In the genomic region with DNA sequence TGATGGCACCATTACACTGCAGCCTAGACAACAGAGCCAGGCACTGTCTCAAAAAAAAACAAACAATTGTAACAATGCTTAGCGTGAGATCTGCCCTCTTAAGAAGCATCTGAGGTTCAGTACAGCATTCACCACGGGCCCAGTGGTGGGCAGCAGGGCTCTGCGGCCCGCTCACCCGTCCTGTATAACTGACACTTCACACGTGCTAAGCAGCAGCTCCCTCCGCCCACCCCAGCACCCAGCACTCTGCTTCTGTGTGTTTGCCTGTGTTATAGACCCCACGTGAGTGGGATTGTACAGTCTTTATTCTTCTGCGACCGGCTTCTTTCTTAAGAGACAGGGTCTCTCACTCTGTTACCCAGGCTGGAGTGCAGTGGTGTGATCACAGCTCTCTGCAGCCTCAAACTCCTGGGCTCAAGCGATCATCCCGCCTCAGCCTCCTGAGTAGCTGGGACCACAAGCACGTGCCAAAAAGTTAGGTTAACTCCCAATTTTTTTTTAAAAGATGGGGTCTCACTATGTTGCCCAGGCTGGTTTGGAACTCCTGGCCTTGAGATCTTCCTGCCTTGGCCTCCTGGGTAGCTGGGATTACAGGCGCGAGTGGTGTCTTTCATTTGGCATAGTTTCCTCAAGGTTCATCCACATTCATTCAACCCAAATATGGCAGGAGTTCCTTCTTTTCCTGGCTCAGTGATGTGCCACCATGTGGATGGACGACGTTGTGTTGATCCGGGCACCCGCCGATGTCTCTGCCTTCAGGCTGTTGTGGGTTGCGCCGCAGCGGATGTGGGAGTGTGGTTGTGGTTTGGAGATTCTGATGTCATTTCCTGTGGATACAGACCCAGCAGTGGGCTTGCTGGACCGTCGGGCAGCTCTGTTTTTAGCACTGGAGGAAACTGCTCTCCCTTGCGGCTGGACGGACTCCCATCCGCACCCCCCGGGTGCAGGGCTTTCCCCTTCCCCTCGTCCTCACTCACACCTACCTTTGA, we compare ENCODE assay signal across 1 cellular context.
TF ChIP-seq lines count a peak whose summit lies in the region.

No MANE protein-coding gene starts in this region.

TF ChIP-seq in GM12878, 131 proteins besides CTCF, POLR2A, EP300 and RAD21 (continued from another document):
- TF ChIP-seq MEF2B (IDR thresholded peaks at IDR 0.05; ENCODE audit: partially characterized antibody, poor library complexity, severe bottlenecking): no peak
- TF ChIP-seq POLR2AphosphoS2 (IDR thresholded peaks at IDR 0.05; ENCODE audit: low read depth, low read length): no peak
- TF ChIP-seq BRCA1 (IDR thresholded peaks at IDR 0.05; ENCODE audit: low read depth, low read length): no peak
- peak; percentile 45; the same call in 1 of the 2 replicates for TF ChIP-seq YY1 (IDR thresholded peaks at IDR 0.05; ENCODE audit: low read depth, low read length)
- no peak for TF ChIP-seq CEBPB (IDR thresholded peaks at IDR 0.05; ENCODE audit: borderline replicate concordance in 1 of 2, low read depth in 2 of 2, low read length in 2 of 2)
- TF ChIP-seq, protein P1, sequence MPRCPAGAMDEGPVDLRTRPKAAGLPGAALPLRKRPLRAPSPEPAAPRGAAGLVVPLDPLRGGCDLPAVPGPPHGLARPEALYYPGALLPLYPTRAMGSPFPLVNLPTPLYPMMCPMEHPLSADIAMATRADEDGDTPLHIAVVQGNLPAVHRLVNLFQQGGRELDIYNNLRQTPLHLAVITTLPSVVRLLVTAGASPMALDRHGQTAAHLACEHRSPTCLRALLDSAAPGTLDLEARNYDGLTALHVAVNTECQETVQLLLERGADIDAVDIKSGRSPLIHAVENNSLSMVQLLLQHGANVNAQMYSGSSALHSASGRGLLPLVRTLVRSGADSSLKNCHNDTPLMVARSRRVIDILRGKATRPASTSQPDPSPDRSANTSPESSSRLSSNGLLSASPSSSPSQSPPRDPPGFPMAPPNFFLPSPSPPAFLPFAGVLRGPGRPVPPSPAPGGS (IDR thresholded peaks at IDR 0.05; ENCODE audit: borderline replicate concordance, insufficient read depth, low read depth, low read length, poor library complexity, severe bottlenecking): peak; percentile 71
- TF ChIP-seq MEF2A (IDR thresholded peaks at IDR 0.05; ENCODE audit: insufficient read depth, low read depth, low read length): peak; percentile 67; the same call in 1 of the 2 replicates
- peak; percentile 57; the same call in 1 of the 2 replicates for TF ChIP-seq TBL1XR1 (IDR thresholded peaks at IDR 0.05; ENCODE audit: low read depth, low read length)
- peak; percentile 56 for TF ChIP-seq SP1 (IDR thresholded peaks at IDR 0.05; ENCODE audit: low read depth, low read length)
- TF ChIP-seq PAX8 (IDR thresholded peaks at IDR 0.05): no peak
- no peak for TF ChIP-seq SMAD1 (IDR thresholded peaks at IDR 0.05; ENCODE audit: low read depth, partially characterized antibody)
- TF ChIP-seq, protein P2, sequence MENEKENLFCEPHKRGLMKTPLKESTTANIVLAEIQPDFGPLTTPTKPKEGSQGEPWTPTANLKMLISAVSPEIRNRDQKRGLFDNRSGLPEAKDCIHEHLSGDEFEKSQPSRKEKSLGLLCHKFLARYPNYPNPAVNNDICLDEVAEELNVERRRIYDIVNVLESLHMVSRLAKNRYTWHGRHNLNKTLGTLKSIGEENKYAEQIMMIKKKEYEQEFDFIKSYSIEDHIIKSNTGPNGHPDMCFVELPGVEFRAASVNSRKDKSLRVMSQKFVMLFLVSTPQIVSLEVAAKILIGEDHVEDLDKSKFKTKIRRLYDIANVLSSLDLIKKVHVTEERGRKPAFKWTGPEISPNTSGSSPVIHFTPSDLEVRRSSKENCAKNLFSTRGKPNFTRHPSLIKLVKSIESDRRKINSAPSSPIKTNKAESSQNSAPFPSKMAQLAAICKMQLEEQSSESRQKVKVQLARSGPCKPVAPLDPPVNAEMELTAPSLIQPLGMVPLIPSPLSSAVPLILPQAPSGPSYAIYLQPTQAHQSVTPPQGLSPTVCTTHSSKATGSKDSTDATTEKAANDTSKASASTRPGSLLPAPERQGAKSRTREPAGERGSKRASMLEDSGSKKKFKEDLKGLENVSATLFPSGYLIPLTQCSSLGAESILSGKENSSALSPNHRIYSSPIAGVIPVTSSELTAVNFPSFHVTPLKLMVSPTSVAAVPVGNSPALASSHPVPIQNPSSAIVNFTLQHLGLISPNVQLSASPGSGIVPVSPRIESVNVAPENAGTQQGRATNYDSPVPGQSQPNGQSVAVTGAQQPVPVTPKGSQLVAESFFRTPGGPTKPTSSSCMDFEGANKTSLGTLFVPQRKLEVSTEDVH (IDR thresholded peaks at IDR 0.05; ENCODE audit: low read depth, partially characterized antibody): no peak
- peak; percentile 78; the same call in 1 of the 2 replicates for TF ChIP-seq GABPA (IDR thresholded peaks at IDR 0.05; ENCODE audit: low read depth)
- TF ChIP-seq RFX5 (IDR thresholded peaks at IDR 0.05; ENCODE audit: low read depth, low read length): peak; percentile 37; the same call in 1 of the 2 replicates
- TF ChIP-seq, protein P3, sequence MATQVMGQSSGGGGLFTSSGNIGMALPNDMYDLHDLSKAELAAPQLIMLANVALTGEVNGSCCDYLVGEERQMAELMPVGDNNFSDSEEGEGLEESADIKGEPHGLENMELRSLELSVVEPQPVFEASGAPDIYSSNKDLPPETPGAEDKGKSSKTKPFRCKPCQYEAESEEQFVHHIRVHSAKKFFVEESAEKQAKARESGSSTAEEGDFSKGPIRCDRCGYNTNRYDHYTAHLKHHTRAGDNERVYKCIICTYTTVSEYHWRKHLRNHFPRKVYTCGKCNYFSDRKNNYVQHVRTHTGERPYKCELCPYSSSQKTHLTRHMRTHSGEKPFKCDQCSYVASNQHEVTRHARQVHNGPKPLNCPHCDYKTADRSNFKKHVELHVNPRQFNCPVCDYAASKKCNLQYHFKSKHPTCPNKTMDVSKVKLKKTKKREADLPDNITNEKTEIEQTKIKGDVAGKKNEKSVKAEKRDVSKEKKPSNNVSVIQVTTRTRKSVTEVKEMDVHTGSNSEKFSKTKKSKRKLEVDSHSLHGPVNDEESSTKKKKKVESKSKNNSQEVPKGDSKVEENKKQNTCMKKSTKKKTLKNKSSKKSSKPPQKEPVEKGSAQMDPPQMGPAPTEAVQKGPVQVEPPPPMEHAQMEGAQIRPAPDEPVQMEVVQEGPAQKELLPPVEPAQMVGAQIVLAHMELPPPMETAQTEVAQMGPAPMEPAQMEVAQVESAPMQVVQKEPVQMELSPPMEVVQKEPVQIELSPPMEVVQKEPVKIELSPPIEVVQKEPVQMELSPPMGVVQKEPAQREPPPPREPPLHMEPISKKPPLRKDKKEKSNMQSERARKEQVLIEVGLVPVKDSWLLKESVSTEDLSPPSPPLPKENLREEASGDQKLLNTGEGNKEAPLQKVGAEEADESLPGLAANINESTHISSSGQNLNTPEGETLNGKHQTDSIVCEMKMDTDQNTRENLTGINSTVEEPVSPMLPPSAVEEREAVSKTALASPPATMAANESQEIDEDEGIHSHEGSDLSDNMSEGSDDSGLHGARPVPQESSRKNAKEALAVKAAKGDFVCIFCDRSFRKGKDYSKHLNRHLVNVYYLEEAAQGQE (IDR thresholded peaks at IDR 0.05; ENCODE audit: low read depth, low read length): peak; percentile 54; the same call in 1 of the 2 replicates
- TF ChIP-seq ZNF24 (IDR thresholded peaks at IDR 0.05): no peak
- TF ChIP-seq TCF3 (IDR thresholded peaks at IDR 0.05; ENCODE audit: borderline replicate concordance, insufficient read depth, low read depth, low read length): no peak
- TF ChIP-seq MYB (IDR thresholded peaks at IDR 0.05; ENCODE audit: borderline replicate concordance, low read depth, low read length): no peak
- TF ChIP-seq IRF4 (IDR thresholded peaks at IDR 0.05; ENCODE audit: low read depth, low read length): peak; percentile 63; the same call in 1 of the 2 replicates
- TF ChIP-seq, protein P4, sequence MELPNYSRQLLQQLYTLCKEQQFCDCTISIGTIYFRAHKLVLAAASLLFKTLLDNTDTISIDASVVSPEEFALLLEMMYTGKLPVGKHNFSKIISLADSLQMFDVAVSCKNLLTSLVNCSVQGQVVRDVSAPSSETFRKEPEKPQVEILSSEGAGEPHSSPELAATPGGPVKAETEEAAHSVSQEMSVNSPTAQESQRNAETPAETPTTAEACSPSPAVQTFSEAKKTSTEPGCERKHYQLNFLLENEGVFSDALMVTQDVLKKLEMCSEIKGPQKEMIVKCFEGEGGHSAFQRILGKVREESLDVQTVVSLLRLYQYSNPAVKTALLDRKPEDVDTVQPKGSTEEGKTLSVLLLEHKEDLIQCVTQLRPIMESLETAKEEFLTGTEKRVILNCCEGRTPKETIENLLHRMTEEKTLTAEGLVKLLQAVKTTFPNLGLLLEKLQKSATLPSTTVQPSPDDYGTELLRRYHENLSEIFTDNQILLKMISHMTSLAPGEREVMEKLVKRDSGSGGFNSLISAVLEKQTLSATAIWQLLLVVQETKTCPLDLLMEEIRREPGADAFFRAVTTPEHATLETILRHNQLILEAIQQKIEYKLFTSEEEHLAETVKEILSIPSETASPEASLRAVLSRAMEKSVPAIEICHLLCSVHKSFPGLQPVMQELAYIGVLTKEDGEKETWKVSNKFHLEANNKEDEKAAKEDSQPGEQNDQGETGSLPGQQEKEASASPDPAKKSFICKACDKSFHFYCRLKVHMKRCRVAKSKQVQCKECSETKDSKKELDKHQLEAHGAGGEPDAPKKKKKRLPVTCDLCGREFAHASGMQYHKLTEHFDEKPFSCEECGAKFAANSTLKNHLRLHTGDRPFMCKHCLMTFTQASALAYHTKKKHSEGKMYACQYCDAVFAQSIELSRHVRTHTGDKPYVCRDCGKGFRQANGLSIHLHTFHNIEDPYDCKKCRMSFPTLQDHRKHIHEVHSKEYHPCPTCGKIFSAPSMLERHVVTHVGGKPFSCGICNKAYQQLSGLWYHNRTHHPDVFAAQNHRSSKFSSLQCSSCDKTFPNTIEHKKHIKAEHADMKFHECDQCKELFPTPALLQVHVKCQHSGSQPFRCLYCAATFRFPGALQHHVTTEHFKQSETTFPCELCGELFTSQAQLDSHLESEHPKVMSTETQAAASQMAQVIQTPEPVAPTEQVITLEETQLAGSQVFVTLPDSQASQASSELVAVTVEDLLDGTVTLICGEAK (IDR thresholded peaks at IDR 0.05; ENCODE audit: borderline replicate concordance): peak; percentile 68; the same call in 1 of the 2 replicates
- TF ChIP-seq RBBP5 (conservative IDR thresholded peaks at IDR 0.05): no peak
- TF ChIP-seq HDAC2 (IDR thresholded peaks at IDR 0.05): no peak
- no peak for TF ChIP-seq SREBF2 (IDR thresholded peaks at IDR 0.05; ENCODE audit: low read length)
- peak; percentile 50; the same call in 1 of the 2 replicates for TF ChIP-seq MTA2 (IDR thresholded peaks at IDR 0.05; ENCODE audit: low read depth)
- peak; percentile 95 for TF ChIP-seq ATF7 (IDR thresholded peaks at IDR 0.05; ENCODE audit: low read depth)
- TF ChIP-seq IKZF1 (conservative IDR thresholded peaks at IDR 0.05): peak; percentile 84
- TF ChIP-seq, protein P5, sequence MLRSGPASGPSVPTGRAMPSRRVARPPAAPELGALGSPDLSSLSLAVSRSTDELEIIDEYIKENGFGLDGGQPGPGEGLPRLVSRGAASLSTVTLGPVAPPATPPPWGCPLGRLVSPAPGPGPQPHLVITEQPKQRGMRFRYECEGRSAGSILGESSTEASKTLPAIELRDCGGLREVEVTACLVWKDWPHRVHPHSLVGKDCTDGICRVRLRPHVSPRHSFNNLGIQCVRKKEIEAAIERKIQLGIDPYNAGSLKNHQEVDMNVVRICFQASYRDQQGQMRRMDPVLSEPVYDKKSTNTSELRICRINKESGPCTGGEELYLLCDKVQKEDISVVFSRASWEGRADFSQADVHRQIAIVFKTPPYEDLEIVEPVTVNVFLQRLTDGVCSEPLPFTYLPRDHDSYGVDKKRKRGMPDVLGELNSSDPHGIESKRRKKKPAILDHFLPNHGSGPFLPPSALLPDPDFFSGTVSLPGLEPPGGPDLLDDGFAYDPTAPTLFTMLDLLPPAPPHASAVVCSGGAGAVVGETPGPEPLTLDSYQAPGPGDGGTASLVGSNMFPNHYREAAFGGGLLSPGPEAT (IDR thresholded peaks at IDR 0.05; ENCODE audit: low read depth): peak; percentile 60; the same call in 1 of the 2 replicates
- peak; percentile 86; the same call in 1 of the 2 replicates for TF ChIP-seq CREM (IDR thresholded peaks at IDR 0.05; ENCODE audit: low read depth)
- no peak for TF ChIP-seq HCFC1 (IDR thresholded peaks at IDR 0.05; ENCODE audit: low read length)
- TF ChIP-seq, protein P6, sequence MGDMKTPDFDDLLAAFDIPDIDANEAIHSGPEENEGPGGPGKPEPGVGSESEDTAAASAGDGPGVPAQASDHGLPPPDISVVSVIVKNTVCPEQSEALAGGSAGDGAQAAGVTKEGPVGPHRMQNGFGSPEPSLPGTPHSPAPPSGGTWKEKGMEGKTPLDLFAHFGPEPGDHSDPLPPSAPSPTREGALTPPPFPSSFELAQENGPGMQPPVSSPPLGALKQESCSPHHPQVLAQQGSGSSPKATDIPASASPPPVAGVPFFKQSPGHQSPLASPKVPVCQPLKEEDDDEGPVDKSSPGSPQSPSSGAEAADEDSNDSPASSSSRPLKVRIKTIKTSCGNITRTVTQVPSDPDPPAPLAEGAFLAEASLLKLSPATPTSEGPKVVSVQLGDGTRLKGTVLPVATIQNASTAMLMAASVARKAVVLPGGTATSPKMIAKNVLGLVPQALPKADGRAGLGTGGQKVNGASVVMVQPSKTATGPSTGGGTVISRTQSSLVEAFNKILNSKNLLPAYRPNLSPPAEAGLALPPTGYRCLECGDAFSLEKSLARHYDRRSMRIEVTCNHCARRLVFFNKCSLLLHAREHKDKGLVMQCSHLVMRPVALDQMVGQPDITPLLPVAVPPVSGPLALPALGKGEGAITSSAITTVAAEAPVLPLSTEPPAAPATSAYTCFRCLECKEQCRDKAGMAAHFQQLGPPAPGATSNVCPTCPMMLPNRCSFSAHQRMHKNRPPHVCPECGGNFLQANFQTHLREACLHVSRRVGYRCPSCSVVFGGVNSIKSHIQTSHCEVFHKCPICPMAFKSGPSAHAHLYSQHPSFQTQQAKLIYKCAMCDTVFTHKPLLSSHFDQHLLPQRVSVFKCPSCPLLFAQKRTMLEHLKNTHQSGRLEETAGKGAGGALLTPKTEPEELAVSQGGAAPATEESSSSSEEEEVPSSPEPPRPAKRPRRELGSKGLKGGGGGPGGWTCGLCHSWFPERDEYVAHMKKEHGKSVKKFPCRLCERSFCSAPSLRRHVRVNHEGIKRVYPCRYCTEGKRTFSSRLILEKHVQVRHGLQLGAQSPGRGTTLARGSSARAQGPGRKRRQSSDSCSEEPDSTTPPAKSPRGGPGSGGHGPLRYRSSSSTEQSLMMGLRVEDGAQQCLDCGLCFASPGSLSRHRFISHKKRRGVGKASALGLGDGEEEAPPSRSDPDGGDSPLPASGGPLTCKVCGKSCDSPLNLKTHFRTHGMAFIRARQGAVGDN (IDR thresholded peaks at IDR 0.05): peak; percentile 64
- no peak for TF ChIP-seq RELA (IDR thresholded peaks at IDR 0.05; ENCODE audit: borderline replicate concordance, partially characterized antibody)
